In the genomic region with DNA sequence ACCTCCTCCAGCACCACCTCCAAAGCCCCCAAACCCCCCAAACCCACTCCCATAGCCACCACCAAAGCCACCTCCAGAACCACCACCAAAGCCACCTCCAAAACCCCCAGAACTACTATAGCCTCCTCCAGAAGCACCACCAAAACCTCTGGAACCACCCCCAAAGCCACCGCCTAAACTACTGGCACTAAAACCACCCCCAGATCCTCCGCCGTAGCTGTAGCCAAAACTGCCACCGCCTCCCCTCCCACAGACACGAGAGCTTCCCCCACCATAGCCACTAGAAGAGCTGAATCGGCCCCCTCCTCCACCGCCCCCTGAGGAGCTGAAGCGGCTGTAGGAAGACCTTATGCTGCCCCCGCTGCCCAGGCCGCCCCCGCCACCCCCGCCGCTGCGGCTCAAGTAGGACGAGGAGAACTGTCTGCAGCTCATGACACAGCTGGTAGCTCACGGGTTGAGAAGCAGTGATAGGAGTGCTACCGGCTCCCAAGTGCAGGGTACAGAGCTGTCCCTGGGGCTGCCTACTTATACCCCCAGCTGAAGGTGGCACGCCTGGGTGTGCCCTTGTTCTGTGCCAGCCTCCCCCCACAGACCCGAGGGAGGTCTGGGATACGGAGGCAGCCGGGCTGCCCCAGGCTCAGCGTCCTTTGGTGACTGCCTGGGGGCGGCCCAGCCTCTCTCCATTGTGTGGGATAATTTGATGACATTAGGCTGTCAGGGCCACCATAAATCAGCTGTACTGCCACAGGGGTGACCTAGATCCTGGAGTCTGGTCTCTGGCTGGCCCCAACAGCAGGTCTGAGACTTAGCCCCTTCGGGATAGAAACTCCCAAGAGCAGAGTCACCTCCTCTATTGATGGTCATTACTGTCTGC, we compare ENCODE assay signal across 18 cellular contexts. TPM values are rescaled to one million over a fixed set of nuclear protein-coding genes. Genes with fewer than 3 reads are reported as not detected.
"Had no signal": no experiment of that assay in that cellular context is flagged by ENCODE, and none has a peak within 500 bp of the region (broad histone marks: within the 10 kb centered on the region; RNA-seq: fewer than 3 reads in every experiment).

A gene with protein sequence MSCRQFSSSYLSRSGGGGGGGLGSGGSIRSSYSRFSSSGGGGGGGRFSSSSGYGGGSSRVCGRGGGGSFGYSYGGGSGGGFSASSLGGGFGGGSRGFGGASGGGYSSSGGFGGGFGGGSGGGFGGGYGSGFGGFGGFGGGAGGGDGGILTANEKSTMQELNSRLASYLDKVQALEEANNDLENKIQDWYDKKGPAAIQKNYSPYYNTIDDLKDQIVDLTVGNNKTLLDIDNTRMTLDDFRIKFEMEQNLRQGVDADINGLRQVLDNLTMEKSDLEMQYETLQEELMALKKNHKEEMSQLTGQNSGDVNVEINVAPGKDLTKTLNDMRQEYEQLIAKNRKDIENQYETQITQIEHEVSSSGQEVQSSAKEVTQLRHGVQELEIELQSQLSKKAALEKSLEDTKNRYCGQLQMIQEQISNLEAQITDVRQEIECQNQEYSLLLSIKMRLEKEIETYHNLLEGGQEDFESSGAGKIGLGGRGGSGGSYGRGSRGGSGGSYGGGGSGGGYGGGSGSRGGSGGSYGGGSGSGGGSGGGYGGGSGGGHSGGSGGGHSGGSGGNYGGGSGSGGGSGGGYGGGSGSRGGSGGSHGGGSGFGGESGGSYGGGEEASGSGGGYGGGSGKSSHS (minus strand): TSS at position 499 of the 874 bp plus-strand sequence. CDS start 67 bp downstream, at position 432.

- H3K36me3 Mint-ChIP-seq: activated naive CD4-positive, alpha-beta T cell treated with anti-CD3 and anti-CD28 coated beads, Interleukin-2, amount 50 U/mL, for 72 hours; naive thymus-derived CD4-positive, alpha-beta T cell; stimulated activated effector memory CD8-positive, alpha-beta T cell treated with anti-CD3 and anti-CD28 coated beads, Interleukin-12 subunit alpha, Interleukin-12 subunit beta, amount 100 ng/mL, for 72 hours; WTC11 had no signal

- H3K36me3 ChIP-seq: esophagus squamous epithelium, heart right ventricle, pancreas, sigmoid colon, thoracic aorta, upper lobe of right lung had no signal

- H3K4me1 Mint-ChIP-seq: WTC11 had no signal

- H3K9me3 Mint-ChIP-seq: WTC11 had no signal

- H3K4me3 Mint-ChIP-seq: activated CD4-positive, alpha-beta T cell treated with anti-CD3 and anti-CD28 coated beads for 36 hours; naive thymus-derived CD4-positive, alpha-beta T cell; stimulated activated effector memory CD8-positive, alpha-beta T cell treated with anti-CD3 and anti-CD28 coated beads, Interleukin-12 subunit alpha, Interleukin-12 subunit beta, amount 100 ng/mL, for 72 hours; WTC11 had no signal

- H3K4me3 ChIP-seq: esophagus squamous epithelium, heart right ventricle, pancreas, sigmoid colon, thoracic aorta, upper lobe of right lung had no signal

- H3K4me1 ChIP-seq: heart right ventricle, pancreas, sigmoid colon, upper lobe of right lung had no signal

- H3K27me3 ChIP-seq: pancreas had no signal

- H3K27ac Mint-ChIP-seq: activated CD4-positive, alpha-beta T cell treated with anti-CD3 and anti-CD28 coated beads for 36 hours; stimulated activated effector memory CD8-positive, alpha-beta T cell treated with anti-CD3 and anti-CD28 coated beads, Interleukin-12 subunit alpha, Interleukin-12 subunit beta, amount 100 ng/mL, for 72 hours; WTC11 had no signal

- ATAC-seq: activated CD4-positive, alpha-beta T cell treated with anti-CD3 and anti-CD28 coated beads for 36 hours; activated naive CD4-positive, alpha-beta T cell treated with anti-CD3 and anti-CD28 coated beads, Interleukin-2, amount 50 U/mL, for 72 hours; heart right ventricle; naive thymus-derived CD4-positive, alpha-beta T cell; pancreas; stimulated activated effector memory CD8-positive, alpha-beta T cell treated with anti-CD3 and anti-CD28 coated beads, Interleukin-12 subunit alpha, Interleukin-12 subunit beta, amount 100 ng/mL, for 72 hours; upper lobe of right lung; WTC11 had no signal

- DNase-seq: activated CD4-positive, alpha-beta T cell treated with anti-CD3 and anti-CD28 coated beads for 36 hours; activated CD4-positive, alpha-beta T cell treated with anti-CD3 and anti-CD28 coated beads, Interleukin-2, amount 50 U/mL, for 48 hours; activated gamma-delta T cell; cerebellar nuclear complex; effector CD8-positive, alpha-beta T cell; esophagus squamous epithelium; heart right ventricle; mesendoderm; naive thymus-derived CD4-positive, alpha-beta T cell; pancreas; sigmoid colon; stimulated activated CD4-positive, alpha-beta T cell treated with anti-CD3 and anti-CD28 coated beads, Interleukin-4, amount 100 ng/mL, for 24 hours; T-helper 2 cell; upper lobe of right lung had no signal

- H3K9me3 ChIP-seq: esophagus squamous epithelium, pancreas, sigmoid colon, thoracic aorta, upper lobe of right lung had no signal

RNA-seq across cellular contexts. Expression of the gene that starts here (rescaled TPM):
- polyA plus RNA-seq: heart right ventricle; naive thymus-derived CD4-positive, alpha-beta T cell; pancreas; sigmoid colon had no signal
